19 cellular contexts compared by ENCODE assay signal in genomic region chr15:95281470-95281869, GRCh38.
"Had no signal": no experiment of that assay in that cellular context is flagged by ENCODE, and none has a peak within 500 bp of the region (broad histone marks: within the 10 kb centered on the region; RNA-seq: fewer than 3 reads in every experiment).

No MANE protein-coding gene starts in this region.

- H3K27ac Mint-ChIP-seq: activated CD8-positive, alpha-beta T cell treated with anti-CD3 and anti-CD28 coated beads for 36 hours; activated naive CD4-positive, alpha-beta T cell treated with anti-CD3 and anti-CD28 coated beads for 36 hours; activated T-helper 17 cell treated with anti-CD3 and anti-CD28 coated beads, Interleukin-2, amount 50 U/mL, for 72 hours; endodermal cell; mesothelial cell of epicardium; natural killer cell treated with Interleukin-12 subunit alpha and Interleukin-12 subunit beta and Interleukin-15 and Interleukin-18, amount 100 ng/mL, for 72 hours; type B pancreatic cell had no signal

- H3K27ac ChIP-seq: brain microvascular endothelial cell, suprapubic skin had no signal

- H3K4me3 ChIP-seq: suprapubic skin had no signal

- ATAC-seq: activated CD8-positive, alpha-beta T cell treated with anti-CD3 and anti-CD28 coated beads for 36 hours; activated T-helper 17 cell treated with anti-CD3 and anti-CD28 coated beads, Interleukin-2, amount 50 U/mL, for 72 hours; natural killer cell treated with Interleukin-12 subunit alpha and Interleukin-12 subunit beta and Interleukin-15 and Interleukin-18, amount 100 ng/mL, for 72 hours; stimulated activated naive CD8-positive, alpha-beta T cell treated with anti-CD3 and anti-CD28 coated beads, Interleukin-15, Interleukin-2, amounts not matched to agents 100 U/mL and 50 U/mL, for 24 hours had no signal

- H3K9me3 ChIP-seq: suprapubic skin had no signal

- H3K9me3 Mint-ChIP-seq: activated CD8-positive, alpha-beta T cell treated with anti-CD3 and anti-CD28 coated beads for 36 hours; activated naive CD4-positive, alpha-beta T cell treated with anti-CD3 and anti-CD28 coated beads for 36 hours; activated T-helper 17 cell treated with anti-CD3 and anti-CD28 coated beads, Interleukin-2, amount 50 U/mL, for 72 hours; endodermal cell; mesothelial cell of epicardium; natural killer cell treated with Interleukin-12 subunit alpha and Interleukin-12 subunit beta and Interleukin-15 and Interleukin-18, amount 100 ng/mL, for 72 hours; type B pancreatic cell had no signal

- H3K36me3 ChIP-seq: brain microvascular endothelial cell, suprapubic skin had no signal

- DNase-seq: activated CD4-positive, alpha-beta T cell treated with anti-CD3 and anti-CD28 coated beads for 48 hours; activated CD4-positive, CD25-positive, alpha-beta regulatory T cell; activated CD8-positive, alpha-beta T cell treated with anti-CD3 and anti-CD28 coated beads for 36 hours; activated naive CD4-positive, alpha-beta T cell treated with anti-CD3 and anti-CD28 coated beads for 36 hours; activated T-cell treated with anti-CD3 and anti-CD28 coated beads, Interleukin-2, amount 50 U/mL, for 1 hour; anterior cingulate cortex; brain microvascular endothelial cell; central memory CD4-positive, alpha-beta T cell; endodermal cell; hippocampal formation; retina; stimulated activated CD4-positive, alpha-beta T cell treated with anti-CD3 and anti-CD28 coated beads, Interleukin-12 subunit alpha, Interleukin-12 subunit beta, amount 100 ng/mL, for 4 hours; stimulated activated CD4-positive, alpha-beta T cell treated with anti-CD3 and anti-CD28 coated beads, Interleukin-2, amount 100 ng/mL, for 24 hours; stimulated activated naive CD8-positive, alpha-beta T cell treated with anti-CD3 and anti-CD28 coated beads, Interleukin-15, Interleukin-2, amounts not matched to agents 100 U/mL and 50 U/mL, for 24 hours had no signal

- H3K27me3 ChIP-seq: brain microvascular endothelial cell, suprapubic skin had no signal

- H3K4me3 Mint-ChIP-seq: activated CD8-positive, alpha-beta T cell treated with anti-CD3 and anti-CD28 coated beads for 36 hours; activated naive CD4-positive, alpha-beta T cell treated with anti-CD3 and anti-CD28 coated beads for 36 hours; activated T-helper 17 cell treated with anti-CD3 and anti-CD28 coated beads, Interleukin-2, amount 50 U/mL, for 72 hours; endodermal cell; mesothelial cell of epicardium; natural killer cell treated with Interleukin-12 subunit alpha and Interleukin-12 subunit beta and Interleukin-15 and Interleukin-18, amount 100 ng/mL, for 72 hours; type B pancreatic cell had no signal

- H3K27me3 Mint-ChIP-seq: type B pancreatic cell had no signal

- H3K36me3 Mint-ChIP-seq: mesothelial cell of epicardium; natural killer cell treated with Interleukin-12 subunit alpha and Interleukin-12 subunit beta and Interleukin-15 and Interleukin-18, amount 100 ng/mL, for 72 hours; type B pancreatic cell had no signal
